Comparison of ENCODE assay signal across 1 cellular context in the genomic region with DNA sequence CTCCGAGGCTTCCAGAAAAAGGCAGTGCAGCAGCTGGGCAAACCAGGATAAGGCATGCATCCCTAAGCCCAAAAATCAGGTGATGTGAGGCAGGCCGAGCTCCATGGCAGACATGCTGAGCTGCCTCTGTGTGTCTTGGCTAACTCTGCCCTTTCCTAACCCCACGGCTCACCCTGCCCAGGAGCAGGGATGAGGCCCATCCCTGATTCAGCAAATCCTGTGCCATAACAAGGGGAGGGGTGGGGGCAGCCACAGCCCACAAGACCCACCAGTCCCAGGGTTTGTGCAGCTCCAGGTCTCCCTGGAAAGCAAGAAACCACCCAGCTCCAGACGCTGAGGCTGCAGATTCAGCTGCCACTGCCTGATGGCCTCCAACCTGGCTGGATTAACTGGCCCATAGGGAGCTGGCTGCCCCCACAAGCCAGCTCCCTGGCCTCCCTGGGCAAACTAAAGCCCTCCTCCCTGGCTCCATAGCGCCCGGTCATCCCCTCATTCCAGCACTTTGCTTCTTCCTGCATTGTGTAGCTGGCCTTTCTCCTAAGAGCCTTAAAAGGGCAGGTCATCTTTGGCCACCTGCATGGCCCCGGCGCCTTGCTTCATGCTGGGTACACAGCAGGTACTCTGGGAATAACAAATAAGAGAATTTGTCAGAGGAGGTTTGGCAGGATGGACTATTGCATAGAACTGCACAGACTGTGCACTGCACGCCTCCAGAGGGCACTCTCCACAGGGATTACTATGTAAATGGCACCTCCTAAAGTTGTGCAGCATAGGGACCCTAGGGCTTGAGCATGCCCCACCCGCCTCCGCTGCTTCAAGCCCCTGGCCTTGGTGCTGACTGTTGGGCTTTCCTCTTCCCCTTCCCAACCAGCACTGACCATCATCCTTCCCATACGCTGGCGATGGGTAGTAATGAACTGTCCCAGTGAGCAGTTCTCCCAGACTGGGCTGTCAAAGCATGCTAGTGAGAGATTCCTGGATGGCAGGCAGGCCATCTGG.
TF ChIP-seq lines count a peak whose summit lies in the region.

No MANE protein-coding gene starts in this region.

TF ChIP-seq in K562, 482 proteins besides CTCF, POLR2A, EP300 and RAD21:
- TF ChIP-seq ZBTB40 (IDR thresholded peaks at IDR 0.05) (no peak), ZBTB40 (CRISPR knock-in tag; IDR thresholded peaks at IDR 0.05) (no peak), SMAD2 (IDR thresholded peaks at IDR 0.05; ENCODE audit: low read depth, low read length) (no peak), ZNF217 (CRISPR knock-in tag; IDR thresholded peaks at IDR 0.05) (no peak), PML (IDR thresholded peaks at IDR 0.05; ENCODE audit: low read length) (no peak), CLOCK (CRISPR knock-in tag; IDR thresholded peaks at IDR 0.05; ENCODE audit: borderline replicate concordance) (no peak), EHMT2 (IDR thresholded peaks at IDR 0.05) (peak; percentile 89), POLR2G (IDR thresholded peaks at IDR 0.05; ENCODE audit: low read depth, low read length) (0 out of 2 replicates have a peak, but pooled peaks have one; percentile 16), SIN3A (IDR thresholded peaks at IDR 0.05; ENCODE audit: borderline replicate concordance in 2 of 2, control insufficient read depth in 1 of 2, low read depth in 2 of 2, low read length in 2 of 2) (no peak), ZNF174 (CRISPR knock-in tag; IDR thresholded peaks at IDR 0.05) (no peak), RBM14 (IDR thresholded peaks at IDR 0.05; ENCODE audit: borderline replicate concordance, insufficient read depth, low read depth, low read length) (no peak), ZFP1 (CRISPR knock-in tag; IDR thresholded peaks at IDR 0.05) (no peak), PHTF2 (CRISPR knock-in tag; IDR thresholded peaks at IDR 0.05) (no peak), BCOR (IDR thresholded peaks at IDR 0.05) (no peak), PTRF (tag; IDR thresholded peaks at IDR 0.05) (no peak), SOX6 (IDR thresholded peaks at IDR 0.05) (no peak), MIER1 (IDR thresholded peaks at IDR 0.05; ENCODE audit: low read depth) (peak; percentile 75; the same call in 1 of the 2 replicates), YBX1 (IDR thresholded peaks at IDR 0.05) (no peak), PTBP1 (IDR thresholded peaks at IDR 0.05; ENCODE audit: low read depth, low read length) (no peak), TBL1XR1 (IDR thresholded peaks at IDR 0.05; ENCODE audit: low read length in 2 of 2) (no peak)
- TF ChIP-seq, protein P1, sequence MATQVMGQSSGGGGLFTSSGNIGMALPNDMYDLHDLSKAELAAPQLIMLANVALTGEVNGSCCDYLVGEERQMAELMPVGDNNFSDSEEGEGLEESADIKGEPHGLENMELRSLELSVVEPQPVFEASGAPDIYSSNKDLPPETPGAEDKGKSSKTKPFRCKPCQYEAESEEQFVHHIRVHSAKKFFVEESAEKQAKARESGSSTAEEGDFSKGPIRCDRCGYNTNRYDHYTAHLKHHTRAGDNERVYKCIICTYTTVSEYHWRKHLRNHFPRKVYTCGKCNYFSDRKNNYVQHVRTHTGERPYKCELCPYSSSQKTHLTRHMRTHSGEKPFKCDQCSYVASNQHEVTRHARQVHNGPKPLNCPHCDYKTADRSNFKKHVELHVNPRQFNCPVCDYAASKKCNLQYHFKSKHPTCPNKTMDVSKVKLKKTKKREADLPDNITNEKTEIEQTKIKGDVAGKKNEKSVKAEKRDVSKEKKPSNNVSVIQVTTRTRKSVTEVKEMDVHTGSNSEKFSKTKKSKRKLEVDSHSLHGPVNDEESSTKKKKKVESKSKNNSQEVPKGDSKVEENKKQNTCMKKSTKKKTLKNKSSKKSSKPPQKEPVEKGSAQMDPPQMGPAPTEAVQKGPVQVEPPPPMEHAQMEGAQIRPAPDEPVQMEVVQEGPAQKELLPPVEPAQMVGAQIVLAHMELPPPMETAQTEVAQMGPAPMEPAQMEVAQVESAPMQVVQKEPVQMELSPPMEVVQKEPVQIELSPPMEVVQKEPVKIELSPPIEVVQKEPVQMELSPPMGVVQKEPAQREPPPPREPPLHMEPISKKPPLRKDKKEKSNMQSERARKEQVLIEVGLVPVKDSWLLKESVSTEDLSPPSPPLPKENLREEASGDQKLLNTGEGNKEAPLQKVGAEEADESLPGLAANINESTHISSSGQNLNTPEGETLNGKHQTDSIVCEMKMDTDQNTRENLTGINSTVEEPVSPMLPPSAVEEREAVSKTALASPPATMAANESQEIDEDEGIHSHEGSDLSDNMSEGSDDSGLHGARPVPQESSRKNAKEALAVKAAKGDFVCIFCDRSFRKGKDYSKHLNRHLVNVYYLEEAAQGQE (CRISPR knock-in tag; IDR thresholded peaks at IDR 0.05; ENCODE audit: low read depth) = 0 out of 2 replicates have a peak, but pooled peaks have one; percentile 60
- TF ChIP-seq, protein P2, sequence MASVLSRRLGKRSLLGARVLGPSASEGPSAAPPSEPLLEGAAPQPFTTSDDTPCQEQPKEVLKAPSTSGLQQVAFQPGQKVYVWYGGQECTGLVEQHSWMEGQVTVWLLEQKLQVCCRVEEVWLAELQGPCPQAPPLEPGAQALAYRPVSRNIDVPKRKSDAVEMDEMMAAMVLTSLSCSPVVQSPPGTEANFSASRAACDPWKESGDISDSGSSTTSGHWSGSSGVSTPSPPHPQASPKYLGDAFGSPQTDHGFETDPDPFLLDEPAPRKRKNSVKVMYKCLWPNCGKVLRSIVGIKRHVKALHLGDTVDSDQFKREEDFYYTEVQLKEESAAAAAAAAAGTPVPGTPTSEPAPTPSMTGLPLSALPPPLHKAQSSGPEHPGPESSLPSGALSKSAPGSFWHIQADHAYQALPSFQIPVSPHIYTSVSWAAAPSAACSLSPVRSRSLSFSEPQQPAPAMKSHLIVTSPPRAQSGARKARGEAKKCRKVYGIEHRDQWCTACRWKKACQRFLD (CRISPR knock-in tag; IDR thresholded peaks at IDR 0.05) = no peak
- TF ChIP-seq, protein P3, sequence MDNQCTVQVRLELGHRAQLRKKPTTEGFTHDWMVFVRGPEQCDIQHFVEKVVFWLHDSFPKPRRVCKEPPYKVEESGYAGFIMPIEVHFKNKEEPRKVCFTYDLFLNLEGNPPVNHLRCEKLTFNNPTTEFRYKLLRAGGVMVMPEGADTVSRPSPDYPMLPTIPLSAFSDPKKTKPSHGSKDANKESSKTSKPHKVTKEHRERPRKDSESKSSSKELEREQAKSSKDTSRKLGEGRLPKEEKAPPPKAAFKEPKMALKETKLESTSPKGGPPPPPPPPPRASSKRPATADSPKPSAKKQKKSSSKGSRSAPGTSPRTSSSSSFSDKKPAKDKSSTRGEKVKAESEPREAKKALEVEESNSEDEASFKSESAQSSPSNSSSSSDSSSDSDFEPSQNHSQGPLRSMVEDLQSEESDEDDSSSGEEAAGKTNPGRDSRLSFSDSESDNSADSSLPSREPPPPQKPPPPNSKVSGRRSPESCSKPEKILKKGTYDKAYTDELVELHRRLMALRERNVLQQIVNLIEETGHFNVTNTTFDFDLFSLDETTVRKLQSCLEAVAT (IDR thresholded peaks at IDR 0.05) = no peak
- TF ChIP-seq, protein P4, sequence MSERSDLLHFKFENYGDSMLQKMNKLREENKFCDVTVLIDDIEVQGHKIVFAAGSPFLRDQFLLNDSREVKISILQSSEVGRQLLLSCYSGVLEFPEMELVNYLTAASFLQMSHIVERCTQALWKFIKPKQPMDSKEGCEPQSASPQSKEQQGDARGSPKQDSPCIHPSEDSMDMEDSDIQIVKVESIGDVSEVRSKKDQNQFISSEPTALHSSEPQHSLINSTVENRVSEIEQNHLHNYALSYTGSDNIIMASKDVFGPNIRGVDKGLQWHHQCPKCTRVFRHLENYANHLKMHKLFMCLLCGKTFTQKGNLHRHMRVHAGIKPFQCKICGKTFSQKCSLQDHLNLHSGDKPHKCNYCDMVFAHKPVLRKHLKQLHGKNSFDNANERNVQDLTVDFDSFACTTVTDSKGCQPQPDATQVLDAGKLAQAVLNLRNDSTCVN (CRISPR knock-in tag; IDR thresholded peaks at IDR 0.05) = no peak
